Comparison of ENCODE assay signal across 13 cellular contexts in the genomic region with DNA sequence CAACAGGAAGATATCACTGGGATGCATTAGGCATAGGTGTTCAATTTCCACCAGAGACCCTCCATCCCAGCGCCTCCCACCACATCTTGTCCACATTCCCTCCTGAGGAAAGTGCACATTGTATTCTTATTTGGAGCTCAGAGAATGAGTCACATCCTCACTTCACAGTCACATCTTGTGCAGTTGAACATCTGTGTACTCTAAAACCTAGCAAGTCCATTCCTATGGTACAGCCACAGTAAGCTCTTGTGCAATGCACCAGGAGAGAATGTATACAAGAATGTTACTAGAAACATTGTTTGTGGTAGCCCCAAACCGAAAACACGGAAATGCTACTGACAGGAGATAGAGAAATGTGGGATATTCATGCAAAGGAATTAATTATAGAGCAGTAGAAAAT.
DNase-seq lines count a peak whose midpoint lies in the region; ATAC-seq lines count a peak whose summit lies in the region.
"Had no signal": no experiment of that assay in that cellular context is flagged by ENCODE, and none has a peak within 500 bp of the region (broad histone marks: within the 10 kb centered on the region; RNA-seq: fewer than 3 reads in every experiment).

No MANE protein-coding gene starts in this region.

- DNase-seq in EH (ENCODE audit: low read depth) (peak; percentile 92), NCI-H226 (peak; percentile 83), dedifferentiated amniotic fluid mesenchymal stem cell (ENCODE audit: extremely low spot score) (peak; percentile 46), non-pigmented ciliary epithelial cell (ENCODE audit: low read depth) (peak; percentile 94), NOMO-1 treated with dmso at 0.1 percent for 144 hours (lab: John Stamatoyannopoulos, UW; ENCODE audit: unreplicated experiment) (no peak), NCI-H774 (lab: John Stamatoyannopoulos, UW) (no peak)
- DNase-seq: activated T-cell treated with anti-CD3 and anti-CD28 coated beads, Interleukin-2, amount 50 U/mL, for 1 hour; colonic mucosa; immature natural killer cell; NCI-H510A; upper lobe of left lung had no signal

- ATAC-seq in HG02798 (IDR thresholded peaks at IDR 0.05; ENCODE audit: poor library complexity, unreplicated experiment), result no peak
- ATAC-seq in GM19351 (IDR thresholded peaks at IDR 0.05; ENCODE audit: unreplicated experiment), result no peak

Comparison
In these comparisons a context has a peak if more than half of its experiments do, and no peak if none do; other contexts are left out.
1. DNase-seq: peak in EH (single experiment), NCI-H226 (single experiment), dedifferentiated amniotic fluid mesenchymal stem cell (single experiment) and non-pigmented ciliary epithelial cell (single experiment); none in NOMO-1 treated with dmso at 0.1 percent for 144 hours (single experiment) and NCI-H774 (single experiment).